In the genomic region with DNA sequence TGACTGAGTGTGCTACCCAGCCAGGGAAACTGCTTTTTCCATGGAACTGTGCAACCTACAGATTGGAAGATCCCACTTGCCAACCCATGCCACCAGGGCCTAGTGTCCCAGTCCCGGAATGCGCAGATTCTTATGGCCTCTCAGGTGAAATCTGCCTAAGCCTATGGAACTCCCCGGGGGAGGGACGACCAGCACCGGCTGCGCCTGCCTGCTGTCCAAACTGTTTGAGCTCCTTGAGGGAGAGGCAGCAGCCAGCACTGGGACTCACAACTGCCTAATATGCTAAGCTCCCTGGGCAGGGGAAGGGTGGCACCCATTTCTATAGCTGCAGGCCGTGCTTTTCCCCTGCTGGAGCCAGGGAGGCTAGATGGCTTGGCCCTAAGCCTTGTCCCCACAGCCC, we compare ENCODE assay signal across 36 cellular contexts.
DNase-seq lines count a peak whose midpoint lies in the region; ATAC-seq, FAIRE-seq and TF ChIP-seq lines count a peak whose summit lies in the region.
"Had no signal": no experiment of that assay in that cellular context is flagged by ENCODE, and none has a peak within 500 bp of the region (broad histone marks: within the 10 kb centered on the region; RNA-seq: fewer than 3 reads in every experiment).

No MANE protein-coding gene starts in this region.

- H3K79me2 ChIP-seq in HepG2 (ENCODE audit: insufficient read depth, low read length), result no peaks in the 10 kb centered on the region

- 74% methylated on average over 7 of the region's 7 CpGs for WGBS in HepG2 (ENCODE audit: low lambda C conversion rate)
- WGBS in right lobe of liver (ENCODE audit: insufficient coverage, low coverage, low lambda C conversion rate, missing lambda C conversion rate), result no CpG with 5 or more reads among the region's 7 CpGs

- H2AFZ ChIP-seq in HepG2 (ENCODE audit: low read length), result no peak overlapping the region

- H3K4me3 Mint-ChIP-seq in chondrocyte (ENCODE audit: unreplicated experiment), result no peak overlapping the region
- H3K4me3 Mint-ChIP-seq: B cell; CD14-positive monocyte; CD4-positive, alpha-beta memory T cell; CD4-positive, alpha-beta T cell; CD4-positive, CD25-positive, alpha-beta regulatory T cell; CD8-positive, alpha-beta memory T cell; CD8-positive, alpha-beta T cell had no signal

- CTCF ChIA-PET in HepG2 (lab: Yijun Ruan, JAX; ENCODE audit: low intra/inter-chr PET ratio, low total read pairs), result no interaction called here

- in situ Hi-C loops in HepG2 (cut with HindIII; ENCODE audit: extremely low pct_ligation_motif_present, low pct_unique_long_range_greater_than_20kb), result no loop called here

- H4K20me1 ChIP-seq in HepG2 (ENCODE audit: insufficient read depth, low read length), result no peaks in the 10 kb centered on the region
- H4K20me1 ChIP-seq: BLaER1; BLaER1 treated with 17β-estradiol and CSF1 and Interleukin-3, amounts not matched to agents 10 nM and 100 nM had no signal

- no peak overlapping the region for H3K27ac ChIP-seq in HepG2 (ENCODE audit: extremely low read length, insufficient read depth, low read length)
- no peak overlapping the region for H3K27ac ChIP-seq in right lobe of liver
- no peak overlapping the region for H3K27ac ChIP-seq in upper lobe of right lung
- H3K27ac ChIP-seq: 22Rv1; A549; BLaER1; BLaER1 treated with 17β-estradiol and CSF1 and Interleukin-3, amounts not matched to agents 10 nM and 100 nM; C4-2B had no signal

- H3K9me3 Mint-ChIP-seq in chondrocyte (ENCODE audit: low read depth), result peaks cover 16% of the 10 kb centered on the region

- H3K9ac ChIP-seq in HepG2 (ENCODE audit: insufficient read depth, low read depth, low read length), result no peak overlapping the region
- H3K9ac ChIP-seq: BLaER1; BLaER1 treated with 17β-estradiol and CSF1 and Interleukin-3, amounts not matched to agents 10 nM and 100 nM had no signal

- TF ChIP-seq EP300 in HepG2 (IDR thresholded peaks at IDR 0.05; ENCODE audit: low read depth in 2 of 2, low read length in 2 of 2) (no peak), HepG2 (CRISPR knock-in tag; IDR thresholded peaks at IDR 0.05; ENCODE audit: borderline replicate concordance) (no peak)

- H3K27me3 Mint-ChIP-seq in chondrocyte (ENCODE audit: low read depth), result peaks cover 17% of the 10 kb centered on the region

- H3K4me1 ChIP-seq in HepG2 (ENCODE audit: insufficient read depth, low read length) (no peaks in the 10 kb centered on the region), right lobe of liver (no peaks in the 10 kb centered on the region), upper lobe of right lung (no peaks in the 10 kb centered on the region)
- H3K4me1 ChIP-seq: A549; BE2C; BLaER1; BLaER1 treated with 17β-estradiol and CSF1 and Interleukin-3, amounts not matched to agents 10 nM and 100 nM; Caco-2 had no signal

- no TSS peak for BruUV-seq in HepG2 (replicated peaks; lab: Mats Ljungman, UMichigan)

- DNase-seq in HepG2 (ENCODE audit: low spot score) (no peak), right lobe of liver (no peak), chondrocyte (ENCODE audit: low spot score) (peak; percentile 60), posterior vena cava (ENCODE audit: low spot score) (peak; percentile 78), upper lobe of right lung (peak; percentile 44), NCI-H2107 treated with DMSO at 0.1 percent for 48 hours (lab: John Stamatoyannopoulos, UW; ENCODE audit: unreplicated experiment) (no peak), left colon (no peak)
- no peak for DNase-seq in activated CD4-positive, alpha-beta T cell treated with anti-CD3 and anti-CD28 coated beads, Interleukin-2, amount 50 U/mL, for 4 hours
- DNase-seq: 8988T; ACHN; AML-193; BE2C; C1 segment of cervical spinal cord; Caco-2; Calu3; CD4-positive, alpha-beta memory T cell; CD4-positive, alpha-beta T cell; CD4-positive, CD25-positive, alpha-beta regulatory T cell; CD8-positive, alpha-beta memory T cell; CD8-positive, alpha-beta T cell; COR-L47; DMS 273 treated with DMSO at 0.1 percent for 48 hours; DMS153; DMS53; DMS79; DND-41; EL had no signal

- POLR2A ChIA-PET in HepG2 (lab: Yijun Ruan, JAX), result no interaction called here

- TF ChIP-seq CTCF in HepG2 (CRISPR knock-in tag; IDR thresholded peaks at IDR 0.05) (no peak), right lobe of liver (IDR thresholded peaks at IDR 0.05) (no peak), chondrocyte (IDR thresholded peaks at IDR 0.05) (no peak), upper lobe of right lung (IDR thresholded peaks at IDR 0.05) (no peak)

- H3K27me3 ChIP-seq in HepG2 (ENCODE audit: control insufficient read depth in 1 of 2, insufficient read depth in 2 of 2, low read length in 2 of 2) (no peaks in the 10 kb centered on the region), right lobe of liver (peaks cover 0 to 4% of the 10 kb centered on the region in 2 donors), upper lobe of right lung (no peaks in the 10 kb centered on the region)
- H3K27me3 ChIP-seq: BE2C; BLaER1; BLaER1 treated with 17β-estradiol and CSF1 and Interleukin-3, amounts not matched to agents 10 nM and 100 nM had no signal

- ATAC-seq in HepG2 (peak; percentile 28; the same call in 2 of the 3 replicates), right lobe of liver (no peak), upper lobe of right lung (no peak), left colon (no peak)
- ATAC-seq: A549; CD8-positive, alpha-beta T cell had no signal

- H3K36me3 ChIP-seq in HepG2 (replicated peaks in 1 of 2; ENCODE audit: control insufficient read depth in 1 of 2, insufficient read depth in 2 of 2, low read length in 2 of 2) (no peaks in the 10 kb centered on the region), right lobe of liver (no peaks in the 10 kb centered on the region), upper lobe of right lung (no peaks in the 10 kb centered on the region)
- H3K36me3 ChIP-seq: BE2C; BLaER1; BLaER1 treated with 17β-estradiol and CSF1 and Interleukin-3, amounts not matched to agents 10 nM and 100 nM had no signal

- no peak overlapping the region for H3K4me2 ChIP-seq in HepG2 (ENCODE audit: low read depth, low read length)
- H3K4me2 ChIP-seq: A549; BLaER1; BLaER1 treated with 17β-estradiol and CSF1 and Interleukin-3, amounts not matched to agents 10 nM and 100 nM had no signal

- H3K4me1 Mint-ChIP-seq in chondrocyte (ENCODE audit: low read depth), result no peaks in the 10 kb centered on the region
- H3K4me1 Mint-ChIP-seq: B cell; CD4-positive, alpha-beta memory T cell; CD4-positive, CD25-positive, alpha-beta regulatory T cell; CD8-positive, alpha-beta memory T cell had no signal

- H3K27ac Mint-ChIP-seq in chondrocyte (ENCODE audit: unreplicated experiment), result no peak overlapping the region
- H3K27ac Mint-ChIP-seq: B cell; CD4-positive, alpha-beta memory T cell; CD4-positive, alpha-beta T cell; CD4-positive, CD25-positive, alpha-beta regulatory T cell; CD8-positive, alpha-beta memory T cell; CD8-positive, alpha-beta T cell had no signal

- TF ChIP-seq POLR2A in HepG2 (IDR thresholded peaks at IDR 0.05; ENCODE audit: insufficient read depth in 1 of 2, low read depth in 2 of 2, low read length in 2 of 2) (no peak), right lobe of liver (IDR thresholded peaks at IDR 0.05) (no peak)

- H3K9me3 ChIP-seq in HepG2 (ENCODE audit: low read length) (no peaks in the 10 kb centered on the region), right lobe of liver (no peaks in the 10 kb centered on the region), upper lobe of right lung (no peaks in the 10 kb centered on the region)
- H3K9me3 ChIP-seq: A549, BE2C, Caco-2 had no signal

- no peaks in the 10 kb centered on the region for H3K36me3 Mint-ChIP-seq in chondrocyte (ENCODE audit: low read depth)
- H3K36me3 Mint-ChIP-seq: CD14-positive monocyte; CD4-positive, CD25-positive, alpha-beta regulatory T cell; CD8-positive, alpha-beta T cell had no signal

- intact Hi-C loops in HepG2 (cut with micrococcal nuclease; ENCODE audit: unreplicated experiment) (no loop called here), right lobe of liver (cut with DNase I) (loop anchor here in 1 of 2 donors (10.0 kb wide), 1 partner anchor 408 kb away; no protein-coding TSS in a partner anchor), posterior vena cava (cut with DNase I) (loop anchor here in 1 of 2 donors (10.0 kb wide), 1 partner anchor 438 kb away; no protein-coding TSS in a partner anchor), upper lobe of right lung (cut with DNase I) (no loop called here), left colon (cut with DNase I, micrococcal nuclease) (no loop called here)

- TF ChIP-seq RAD21 in HepG2 (CRISPR knock-in tag; IDR thresholded peaks at IDR 0.05), result no peak

- FAIRE-seq in HepG2 (lab: Jason Lieb, UNC), result no peak
- FAIRE-seq: A204.1, A549, D721Med had no signal

- no peak overlapping the region for H3K4me3 ChIP-seq in HepG2 (replicated peaks in 1 of 3; ENCODE audit: insufficient read depth in 1 of 3, low read depth in 2 of 3, low read length in 3 of 3)
- no peak overlapping the region for H3K4me3 ChIP-seq in right lobe of liver
- H3K4me3 ChIP-seq in upper lobe of right lung, result no peak overlapping the region
- H3K4me3 ChIP-seq: A549; BLaER1; BLaER1 treated with 17β-estradiol and CSF1 and Interleukin-3, amounts not matched to agents 10 nM and 100 nM had no signal

TF ChIP-seq in HepG2, 621 proteins besides CTCF, POLR2A, EP300 and RAD21 (continues in another document):
- no peak for TF ChIP-seq SP5 (CRISPR knock-in tag; IDR thresholded peaks at IDR 0.05; ENCODE audit: borderline replicate concordance, low read depth)
- TF ChIP-seq, protein P1, sequence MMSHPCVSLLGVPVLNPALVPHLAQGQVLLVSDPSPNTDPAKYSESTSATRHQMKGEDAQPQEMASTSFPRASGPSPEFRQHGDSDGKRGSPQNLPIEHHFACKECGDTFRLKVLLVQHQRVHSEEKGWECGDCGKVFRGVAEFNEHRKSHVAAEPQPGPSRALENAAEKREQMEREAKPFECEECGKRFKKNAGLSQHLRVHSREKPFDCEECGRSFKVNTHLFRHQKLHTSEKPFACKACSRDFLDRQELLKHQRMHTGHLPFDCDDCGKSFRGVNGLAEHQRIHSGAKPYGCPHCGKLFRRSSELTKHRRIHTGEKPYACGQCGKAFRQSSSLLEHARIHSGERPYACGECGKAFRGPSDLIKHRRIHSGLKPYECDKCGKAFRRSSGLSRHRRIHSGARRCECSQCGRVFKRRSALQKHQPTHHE (CRISPR knock-in tag; IDR thresholded peaks at IDR 0.05; ENCODE audit: borderline replicate concordance), result no peak
- TF ChIP-seq ATRX (CRISPR knock-in tag; IDR thresholded peaks at IDR 0.05; ENCODE audit: borderline replicate concordance), result no peak
- no peak for TF ChIP-seq ZBTB21 (CRISPR knock-in tag; IDR thresholded peaks at IDR 0.05)
- TF ChIP-seq IRF2 (CRISPR knock-in tag; IDR thresholded peaks at IDR 0.05), result no peak

Comparison
In these comparisons a context has a peak if more than half of its experiments do, and no peak if none do; other contexts are left out.
1. DNase-seq: peak in chondrocyte (single experiment), posterior vena cava (single experiment) and upper lobe of right lung (single experiment); none in HepG2 (single experiment), right lobe of liver (0 of 3), NCI-H2107 treated with DMSO at 0.1 percent for 48 hours (single experiment), activated CD4-positive, alpha-beta T cell treated with anti-CD3 and anti-CD28 coated beads, Interleukin-2, amount 50 U/mL, for 4 hours (0 of 2) and left colon (0 of 2).